Comparison of ENCODE assay signal across 22 cellular contexts in genomic region chr10:51530540-51530939, GRCh38.
"Had no signal": no experiment of that assay in that cellular context is flagged by ENCODE, and none has a peak within 500 bp of the region (broad histone marks: within the 10 kb centered on the region; RNA-seq: fewer than 3 reads in every experiment).

No MANE protein-coding gene starts in this region.

- ATAC-seq: effector memory CD8-positive, alpha-beta T cell; left colon; naive thymus-derived CD4-positive, alpha-beta T cell; psoas muscle; right lobe of liver; stimulated activated naive B cell treated with anti-CD40 and anti-IgM and Interleukin-4, amounts not matched to agents 10 μg/mL and 1 μg/mL and 100 μg/mL, for 72 hours had no signal

- DNase-seq: dermis blood vessel endothelial cell; effector memory CD8-positive, alpha-beta T cell; erythroblast; esophagus squamous epithelium; hippocampal formation; left colon; midbrain; naive thymus-derived CD4-positive, alpha-beta T cell; nucleus accumbens; ovary; posterior cingulate gyrus; psoas muscle; right lobe of liver; small intestine; stimulated activated CD4-positive, alpha-beta T cell treated with anti-CD3 and anti-CD28 coated beads, Interleukin-15, amount 100 ng/mL, for 24 hours; stimulated activated CD4-positive, alpha-beta T cell treated with anti-CD3 and anti-CD28 coated beads, Interleukin-2, amount 100 ng/mL, for 48 hours; stimulated activated naive B cell treated with anti-CD40 and anti-IgM and Interleukin-4, amounts not matched to agents 10 μg/mL and 1 μg/mL and 100 μg/mL, for 72 hours; upper lobe of left lung had no signal

- H3K27ac ChIP-seq: coronary artery, esophagus squamous epithelium, ovary, psoas muscle, right lobe of liver, tibial nerve, upper lobe of left lung had no signal

- H3K4me3 ChIP-seq: coronary artery, esophagus squamous epithelium, lung, ovary, psoas muscle, right lobe of liver, thoracic aorta, tibial nerve, upper lobe of left lung had no signal

- H3K4me1 ChIP-seq: esophagus squamous epithelium, right lobe of liver, tibial nerve had no signal

- H3K9me3 ChIP-seq: esophagus squamous epithelium, ovary, psoas muscle, right lobe of liver, thoracic aorta, tibial nerve, upper lobe of left lung had no signal

- H3K36me3 ChIP-seq: esophagus squamous epithelium, ovary, right lobe of liver, thoracic aorta, tibial nerve, upper lobe of left lung had no signal

- H3K27me3 ChIP-seq: esophagus squamous epithelium, ovary, tibial nerve, upper lobe of left lung had no signal
